9 cellular contexts compared by ENCODE assay signal in genomic region chr5:108858959-108859358, GRCh38.
A peak's percentile ranks its signal among the peaks of the same experiment; 100 is the strongest.
DNase-seq lines count a peak whose midpoint lies in the region; ATAC-seq, FAIRE-seq and TF ChIP-seq lines count a peak whose summit lies in the region.
"Had no signal": no experiment of that assay in that cellular context is flagged by ENCODE, and none has a peak within 500 bp of the region (broad histone marks: within the 10 kb centered on the region; RNA-seq: fewer than 3 reads in every experiment).

No MANE protein-coding gene starts in this region.

- H3K27ac ChIP-seq in MM.1S (ENCODE audit: low read length) (peak overlapping the region; percentile 66; the same call in 1 of the 2 replicates), tibial artery (no peak overlapping the region)
- H3K27ac ChIP-seq: foreskin keratinocyte had no signal

- H3K9me3 ChIP-seq in MM.1S (replicated peaks; ENCODE audit: insufficient read depth, low read length) = no peaks in the 10 kb centered on the region
- no peaks in the 10 kb centered on the region for H3K9me3 ChIP-seq in tibial artery

- DNase-seq in MM.1S (peak; percentile 68), fibroblast of the aortic adventitia (ENCODE audit: low read depth) (peak; percentile 29), tibial artery (no peak), D721Med (ENCODE audit: insufficient read length, low spot score) (no peak), T-helper 1 cell (no peak)
- DNase-seq in effector memory CD8-positive, alpha-beta T cell = no peak

- H3K27ac Mint-ChIP-seq in effector memory CD8-positive, alpha-beta T cell = no peak overlapping the region

- no peaks in the 10 kb centered on the region for H3K9me2 ChIP-seq in MM.1S (replicated peaks; ENCODE audit: insufficient read depth, low read length)

- H3K36me3 Mint-ChIP-seq in effector memory CD8-positive, alpha-beta T cell (ENCODE audit: insufficient read depth) = no peaks in the 10 kb centered on the region

- H3K4me2 ChIP-seq in MM.1S (ENCODE audit: low read depth, low read length) = peak overlapping the region; percentile 67

- H4K20me1 ChIP-seq in MM.1S (ENCODE audit: insufficient read depth, low read length) = no peaks in the 10 kb centered on the region

- peaks cover 6% of the 10 kb centered on the region for H3K4me1 ChIP-seq in MM.1S (ENCODE audit: low read length)
- no peaks in the 10 kb centered on the region for H3K4me1 ChIP-seq in tibial artery
- H3K4me1 ChIP-seq: foreskin keratinocyte had no signal

- H3K4me1 Mint-ChIP-seq in effector memory CD8-positive, alpha-beta T cell (ENCODE audit: low read depth in 2 of 2) = peaks cover 0 to 13% of the 10 kb centered on the region in 2 donors

- ATAC-seq in GM18517 (IDR thresholded peaks at IDR 0.05; ENCODE audit: unreplicated experiment) (peak; percentile 99), HG02610 (IDR thresholded peaks at IDR 0.05; ENCODE audit: unreplicated experiment) (peak; percentile 96)
- no peak for ATAC-seq in effector memory CD8-positive, alpha-beta T cell (replicated peaks)
- ATAC-seq: foreskin keratinocyte had no signal

- no peaks in the 10 kb centered on the region for H3K79me2 ChIP-seq in MM.1S (ENCODE audit: low read length)

- H3K9ac ChIP-seq in MM.1S (ENCODE audit: low read length) = peak overlapping the region; percentile 29; the same call in 1 of the 2 replicates

- no peak overlapping the region for H3K4me3 Mint-ChIP-seq in effector memory CD8-positive, alpha-beta T cell

- no peak for TF ChIP-seq CTCF in MM.1S (IDR thresholded peaks at IDR 0.05; ENCODE audit: low read length)
- TF ChIP-seq CTCF in fibroblast of the aortic adventitia (IDR thresholded peaks at IDR 0.05; ENCODE audit: insufficient read depth, low read length) = no peak
- no peak for TF ChIP-seq CTCF in tibial artery (IDR thresholded peaks at IDR 0.05)
- TF ChIP-seq CTCF in D721Med (IDR thresholded peaks at IDR 0.05; ENCODE audit: insufficient read depth, missing control alignments) = no peak

- H3K4me3 ChIP-seq in MM.1S (ENCODE audit: low read length) = peak overlapping the region; percentile 51
- H3K4me3 ChIP-seq in fibroblast of the aortic adventitia (ENCODE audit: low read depth, low read length) = no peak overlapping the region
- no peak overlapping the region for H3K4me3 ChIP-seq in tibial artery

- H3F3A ChIP-seq in MM.1S (ENCODE audit: insufficient read depth, low read length) = peaks cover 9% of the 10 kb centered on the region; the same call in 1 of the 2 replicates

- no peaks in the 10 kb centered on the region for H3K27me3 Mint-ChIP-seq in effector memory CD8-positive, alpha-beta T cell

- no peaks in the 10 kb centered on the region for H3K9me3 Mint-ChIP-seq in effector memory CD8-positive, alpha-beta T cell

- H3K36me3 ChIP-seq in MM.1S (replicated peaks; ENCODE audit: insufficient read depth, low read length) (no peaks in the 10 kb centered on the region), tibial artery (no peaks in the 10 kb centered on the region)

- H3K27me3 ChIP-seq in MM.1S (replicated peaks; ENCODE audit: insufficient read depth, low read length) = no peaks in the 10 kb centered on the region
- H3K27me3 ChIP-seq in tibial artery = no peaks in the 10 kb centered on the region
- H3K27me3 ChIP-seq: foreskin keratinocyte had no signal

- intact Hi-C loops in tibial artery (cut with DNase I; ENCODE audit: low total_unique reads) = no loop called here

- no peak for FAIRE-seq in D721Med (lab: Jason Lieb, UNC)

- 0 out of 2 replicates have a peak overlapping the region, but pooled peaks have one; percentile 29 for H2AFZ ChIP-seq in MM.1S (ENCODE audit: low read length)

Comparison
In these comparisons a context has a peak if more than half of its experiments do, and no peak if none do; other contexts are left out.
1. DNase-seq: peak in MM.1S (single experiment) and fibroblast of the aortic adventitia (single experiment); none in tibial artery (0 of 2), D721Med (single experiment), T-helper 1 cell (0 of 5) and effector memory CD8-positive, alpha-beta T cell (0 of 3).